ENCODE assay signal across 1 cellular context in genomic region chr7:101099969-101100781, GRCh38.
TF ChIP-seq lines count a peak whose summit lies in the region.

No MANE protein-coding gene starts in this region.

TF ChIP-seq in HEK293, 187 proteins besides CTCF, POLR2A, EP300 and RAD21 (continued from another document):
- TF ChIP-seq SALL2 (tag by site-specific recombination; IDR thresholded peaks at IDR 0.05; ENCODE audit: borderline replicate concordance), result no peak
TF ChIP-seq in HEK293: peak in this region for 39.
